Comparison of ENCODE assay signal across 8 cellular contexts in genomic region chr16:10940501-10941079, GRCh38. TPM values are rescaled to one million over a fixed set of nuclear protein-coding genes. Genes with fewer than 3 reads are reported as not detected.
A peak's percentile ranks its signal among the peaks of the same experiment; 100 is the strongest.
DNase-seq lines count a peak whose midpoint lies in the region; ATAC-seq lines count a peak whose summit lies in the region.

No MANE protein-coding gene starts in this region.

- peak; percentile 8 for DNase-seq in NOMO-1 treated with DMSO at 0.1 percent for 48 hours (lab: John Stamatoyannopoulos, UW; ENCODE audit: unreplicated experiment)
- DNase-seq in NOMO-1 treated with dmso at 0.1 percent for 144 hours (lab: John Stamatoyannopoulos, UW; ENCODE audit: unreplicated experiment): no peak
- no peak for DNase-seq in activated naive CD4-positive, alpha-beta T cell treated with anti-CD3 and anti-CD28 coated beads, Interleukin-2, amount 50 U/mL, for 72 hours (ENCODE audit: low spot score in 2 of 2)
- DNase-seq in stimulated activated naive B cell treated with anti-CD40 and anti-IgM and Interleukin-4, amounts not matched to agents 10 μg/mL and 1 μg/mL and 100 μg/mL, for 72 hours: no peak
- no peak for DNase-seq in stimulated activated CD8-positive, alpha-beta memory T cell treated with anti-CD3 and anti-CD28 coated beads, Interleukin-4, amount 100 ng/mL, for 48 hours
- no peak for DNase-seq in NCI-H1694 treated with DMSO at 0.1 percent for 48 hours (lab: John Stamatoyannopoulos, UW)

- H3K27me3 Mint-ChIP-seq in stimulated activated naive B cell treated with anti-CD40 and anti-IgM and Interleukin-4, amounts not matched to agents 10 μg/mL and 1 μg/mL and 100 μg/mL, for 72 hours: no peaks in the 10 kb centered on the region

- no peaks in the 10 kb centered on the region for H3K9me3 ChIP-seq in iPS-20b (ENCODE audit: insufficient read depth, low read depth, low read length)

- H3K36me3 ChIP-seq in iPS-20b (ENCODE audit: insufficient read depth, low read depth, low read length): peaks cover 11% of the 10 kb centered on the region; the same call in 1 of the 2 replicates

- H3K4me1 ChIP-seq in iPS-20b (ENCODE audit: insufficient read depth, low read length): peaks cover 10% of the 10 kb centered on the region

- H3K4me3 ChIP-seq in iPS-20b (ENCODE audit: low read length): peak overlapping the region; percentile 93

- peak overlapping the region; percentile 50 to 85 for H3K27ac Mint-ChIP-seq in activated naive CD4-positive, alpha-beta T cell treated with anti-CD3 and anti-CD28 coated beads, Interleukin-2, amount 50 U/mL, for 72 hours
- H3K27ac Mint-ChIP-seq in stimulated activated naive B cell treated with anti-CD40 and anti-IgM and Interleukin-4, amounts not matched to agents 10 μg/mL and 1 μg/mL and 100 μg/mL, for 72 hours: peak overlapping the region; percentile 96

- H3K27ac ChIP-seq in iPS-20b (ENCODE audit: low read length): no peak overlapping the region

- peaks cover 13 to 23% of the 10 kb centered on the region in 2 donors for H3K36me3 Mint-ChIP-seq in activated naive CD4-positive, alpha-beta T cell treated with anti-CD3 and anti-CD28 coated beads, Interleukin-2, amount 50 U/mL, for 72 hours
- peaks cover 30 to 37% of the 10 kb centered on the region in 2 donors for H3K36me3 Mint-ChIP-seq in stimulated activated naive B cell treated with anti-CD40 and anti-IgM and Interleukin-4, amounts not matched to agents 10 μg/mL and 1 μg/mL and 100 μg/mL, for 72 hours

- peaks cover 64 to 82% of the 10 kb centered on the region in 2 donors for H3K4me1 Mint-ChIP-seq in stimulated activated naive B cell treated with anti-CD40 and anti-IgM and Interleukin-4, amounts not matched to agents 10 μg/mL and 1 μg/mL and 100 μg/mL, for 72 hours

- H3K9ac ChIP-seq in iPS-20b (ENCODE audit: low read depth, low read length): peak overlapping the region; percentile 52; the same call in 1 of the 2 replicates

- peaks cover 19% of the 10 kb centered on the region for H3K27me3 ChIP-seq in iPS-20b (ENCODE audit: insufficient read depth, low read length)

- H3K4me3 Mint-ChIP-seq in stimulated activated naive B cell treated with anti-CD40 and anti-IgM and Interleukin-4, amounts not matched to agents 10 μg/mL and 1 μg/mL and 100 μg/mL, for 72 hours: peak overlapping the region; percentile 88 to 98

- ATAC-seq in activated naive CD4-positive, alpha-beta T cell treated with anti-CD3 and anti-CD28 coated beads, Interleukin-2, amount 50 U/mL, for 72 hours: no peak
- ATAC-seq in stimulated activated naive B cell treated with anti-CD40 and anti-IgM and Interleukin-4, amounts not matched to agents 10 μg/mL and 1 μg/mL and 100 μg/mL, for 72 hours (replicated peaks): no peak
- no peak for ATAC-seq in GM21423 (IDR thresholded peaks at IDR 0.05; ENCODE audit: unreplicated experiment)

- H3K9me3 Mint-ChIP-seq in activated naive CD4-positive, alpha-beta T cell treated with anti-CD3 and anti-CD28 coated beads, Interleukin-2, amount 50 U/mL, for 72 hours: no peaks in the 10 kb centered on the region
- no peaks in the 10 kb centered on the region for H3K9me3 Mint-ChIP-seq in stimulated activated naive B cell treated with anti-CD40 and anti-IgM and Interleukin-4, amounts not matched to agents 10 μg/mL and 1 μg/mL and 100 μg/mL, for 72 hours

RNA-seq across cellular contexts. Expression of gene DEXI, which starts 1.7 kb away (rescaled TPM):
- total RNA-seq in activated naive CD4-positive, alpha-beta T cell treated with anti-CD3 and anti-CD28 coated beads, Interleukin-2, amount 50 U/mL, for 72 hours: 10 to 100 TPM; 17.1 to 30.2 TPM

RNA-seq across cellular contexts. Expression of gene CLEC16A, which starts 3.8 kb away (rescaled TPM):
- total RNA-seq in activated naive CD4-positive, alpha-beta T cell treated with anti-CD3 and anti-CD28 coated beads, Interleukin-2, amount 50 U/mL, for 72 hours: 10 to 100 TPM; 28.0 to 33.2 TPM
